In the genomic region with DNA sequence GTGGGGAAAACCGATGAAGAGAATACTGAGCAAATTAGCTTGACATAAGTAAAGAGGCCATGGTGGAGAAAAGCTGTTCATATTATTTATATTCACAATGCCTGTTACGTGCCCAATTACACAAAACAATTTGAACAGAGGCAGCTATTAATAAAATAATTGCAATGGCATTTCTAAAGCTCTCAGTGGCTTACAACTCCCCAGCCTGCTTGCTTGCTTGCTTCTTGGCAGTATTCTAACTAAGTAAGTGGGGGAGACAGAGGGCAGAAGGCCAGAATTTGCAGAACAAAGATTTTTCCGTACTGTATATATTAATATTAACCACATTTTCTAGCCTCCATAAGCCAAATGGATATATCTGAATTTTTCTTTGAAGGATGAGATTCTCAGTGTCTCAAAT, we compare ENCODE assay signal across 14 cellular contexts.
"Had no signal": no experiment of that assay in that cellular context is flagged by ENCODE, and none has a peak within 500 bp of the region (broad histone marks: within the 10 kb centered on the region; RNA-seq: fewer than 3 reads in every experiment).

No MANE protein-coding gene starts in this region.

- H3K36me3 ChIP-seq: cardiac muscle cell, tibial artery, vagina had no signal

- ATAC-seq: activated T-cell treated with anti-CD3 and anti-CD28 coated beads, Interleukin-2, amount 50 U/mL, for 4 hours; natural killer cell treated with Interleukin-12 subunit alpha and Interleukin-12 subunit beta and Interleukin-15 and Interleukin-18, amount 100 ng/mL, for 72 hours; stimulated activated effector memory CD8-positive, alpha-beta T cell treated with anti-CD3 and anti-CD28 coated beads, Interleukin-12 subunit alpha, Interleukin-12 subunit beta, amount 100 ng/mL, for 72 hours had no signal

- H3K27ac ChIP-seq: cardiac muscle cell, tibial artery, vagina had no signal

- H3K4me3 ChIP-seq: cardiac muscle cell, tibial artery, vagina had no signal

- DNase-seq: activated CD4-positive, alpha-beta memory T cell treated with anti-CD3 and anti-CD28 coated beads for 36 hours; activated effector memory CD4-positive, alpha-beta T cell treated with anti-CD3 and anti-CD28 coated beads, Interleukin-2, amount 50 U/mL, for 16 hours; activated naive CD8-positive, alpha-beta T cell treated with anti-CD3 and anti-CD28 coated beads, Interleukin-2, amount 10 ng/mL, durations not matched to agents 7 days and 5 days; activated T-cell treated with anti-CD3 and anti-CD28 coated beads, Interleukin-2, amount 50 U/mL, for 4 hours; anterior cingulate cortex; effector CD4-positive, alpha-beta T cell; hippocampal formation; small intestine; T-helper 9 cell; tibial artery had no signal

- H3K4me1 Mint-ChIP-seq: activated naive CD8-positive, alpha-beta T cell treated with anti-CD3 and anti-CD28 coated beads, Interleukin-2, amount 10 ng/mL, durations not matched to agents 7 days and 5 days; stimulated activated effector memory CD8-positive, alpha-beta T cell treated with anti-CD3 and anti-CD28 coated beads, Interleukin-12 subunit alpha, Interleukin-12 subunit beta, amount 100 ng/mL, for 72 hours had no signal

- H3K27me3 ChIP-seq: tibial artery, vagina had no signal

- H3K9me3 Mint-ChIP-seq: activated CD4-positive, alpha-beta memory T cell treated with anti-CD3 and anti-CD28 coated beads for 36 hours; activated naive CD8-positive, alpha-beta T cell treated with anti-CD3 and anti-CD28 coated beads, Interleukin-2, amount 10 ng/mL, durations not matched to agents 7 days and 5 days; activated T-cell treated with anti-CD3 and anti-CD28 coated beads, Interleukin-2, amount 50 U/mL, for 4 hours; natural killer cell treated with Interleukin-12 subunit alpha and Interleukin-12 subunit beta and Interleukin-15 and Interleukin-18, amount 100 ng/mL, for 72 hours; stimulated activated effector memory CD8-positive, alpha-beta T cell treated with anti-CD3 and anti-CD28 coated beads, Interleukin-12 subunit alpha, Interleukin-12 subunit beta, amount 100 ng/mL, for 72 hours had no signal

- H3K9me3 ChIP-seq: tibial artery, vagina had no signal

- H3K36me3 Mint-ChIP-seq: activated CD4-positive, alpha-beta memory T cell treated with anti-CD3 and anti-CD28 coated beads for 36 hours; activated naive CD8-positive, alpha-beta T cell treated with anti-CD3 and anti-CD28 coated beads, Interleukin-2, amount 10 ng/mL, durations not matched to agents 7 days and 5 days; natural killer cell treated with Interleukin-12 subunit alpha and Interleukin-12 subunit beta and Interleukin-15 and Interleukin-18, amount 100 ng/mL, for 72 hours; stimulated activated effector memory CD8-positive, alpha-beta T cell treated with anti-CD3 and anti-CD28 coated beads, Interleukin-12 subunit alpha, Interleukin-12 subunit beta, amount 100 ng/mL, for 72 hours had no signal

- H3K27ac Mint-ChIP-seq: activated CD4-positive, alpha-beta memory T cell treated with anti-CD3 and anti-CD28 coated beads for 36 hours; activated naive CD8-positive, alpha-beta T cell treated with anti-CD3 and anti-CD28 coated beads, Interleukin-2, amount 10 ng/mL, durations not matched to agents 7 days and 5 days; natural killer cell treated with Interleukin-12 subunit alpha and Interleukin-12 subunit beta and Interleukin-15 and Interleukin-18, amount 100 ng/mL, for 72 hours; stimulated activated effector memory CD8-positive, alpha-beta T cell treated with anti-CD3 and anti-CD28 coated beads, Interleukin-12 subunit alpha, Interleukin-12 subunit beta, amount 100 ng/mL, for 72 hours had no signal

- H3K4me3 Mint-ChIP-seq: activated CD4-positive, alpha-beta memory T cell treated with anti-CD3 and anti-CD28 coated beads for 36 hours; activated naive CD8-positive, alpha-beta T cell treated with anti-CD3 and anti-CD28 coated beads, Interleukin-2, amount 10 ng/mL, durations not matched to agents 7 days and 5 days; activated T-cell treated with anti-CD3 and anti-CD28 coated beads, Interleukin-2, amount 50 U/mL, for 4 hours; natural killer cell treated with Interleukin-12 subunit alpha and Interleukin-12 subunit beta and Interleukin-15 and Interleukin-18, amount 100 ng/mL, for 72 hours; stimulated activated effector memory CD8-positive, alpha-beta T cell treated with anti-CD3 and anti-CD28 coated beads, Interleukin-12 subunit alpha, Interleukin-12 subunit beta, amount 100 ng/mL, for 72 hours had no signal
